8 cellular contexts compared by ENCODE assay signal in the genomic region with DNA sequence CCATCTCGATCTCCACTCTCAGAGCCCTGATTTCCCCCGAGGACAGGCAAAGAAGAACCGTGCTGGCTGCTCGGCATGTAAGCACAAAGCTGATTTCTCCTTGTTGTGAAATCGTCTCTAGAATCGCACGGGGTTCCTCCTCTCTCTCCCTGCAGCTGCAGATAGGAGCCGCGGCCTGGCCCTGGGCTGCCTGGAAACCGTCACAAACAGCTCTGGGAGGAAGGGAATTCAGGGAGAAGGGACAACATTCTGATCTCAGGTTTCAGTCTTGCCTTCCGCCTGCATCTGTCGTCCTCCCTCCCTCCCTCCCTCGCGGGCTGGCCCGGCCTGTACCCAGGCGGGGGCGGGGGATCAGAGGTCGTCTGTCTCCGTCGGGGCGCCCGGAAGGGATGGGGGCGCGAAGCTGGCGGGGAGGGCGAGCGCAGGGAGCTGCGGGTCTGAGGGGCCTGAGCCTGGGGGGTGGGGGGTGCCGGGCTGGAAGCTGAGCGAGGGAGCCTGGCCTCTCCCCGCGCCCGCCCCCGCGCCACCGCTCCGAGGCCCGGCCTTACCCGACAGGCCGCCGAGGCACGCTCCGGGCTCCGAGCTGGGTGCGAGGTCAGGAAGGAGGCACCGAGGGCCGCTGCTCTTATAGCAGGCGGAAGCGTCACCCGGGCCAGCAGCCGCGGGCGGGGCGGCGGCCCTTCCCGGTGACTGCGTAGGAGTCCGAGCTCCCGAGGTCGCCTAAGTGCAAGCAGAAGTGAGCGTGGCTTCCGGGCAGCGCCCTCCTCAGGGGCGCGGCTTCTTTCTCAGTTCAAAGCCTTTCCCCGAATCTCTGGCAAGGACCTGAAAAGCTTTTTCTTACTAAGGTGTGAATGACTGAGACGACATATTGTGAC. TPM values are rescaled to one million over a fixed set of nuclear protein-coding genes. Genes with fewer than 3 reads are reported as not detected.
DNase-seq lines count a peak whose midpoint lies in the region; ATAC-seq and FAIRE-seq lines count a peak whose summit lies in the region.

A gene (minus strand): TSS at position 600 of the 875 bp plus-strand sequence. CDS start 1,277 bp downstream, outside the sequence.

- H3K27ac Mint-ChIP-seq in activated CD4-positive, alpha-beta T cell treated with anti-CD3 and anti-CD28 coated beads, Interleukin-2, amount 10 ng/mL, durations not matched to agents 24 days and 14 days: peak within 1 kb of the TSS; percentile 88

- intact Hi-C loops in activated CD4-positive, alpha-beta T cell treated with anti-CD3 and anti-CD28 coated beads, Interleukin-2, amount 10 ng/mL, durations not matched to agents 24 days and 14 days (cut with micrococcal nuclease): loop anchor here (1.0 to 5.0 kb wide), 5 partner anchors 13 to 226 kb away; a partner anchor contains a TSS

- DNase-seq in NCI-H510A treated with DMSO at 0.1 percent for 48 hours (lab: John Stamatoyannopoulos, UW) (peak; percentile 78), cortex of kidney (lab: John Stamatoyannopoulos, UW) (peak; percentile 66), GM19239 (ENCODE audit: insufficient read length, low spot score) (no peak)
- peak; percentile 94 for DNase-seq in activated CD4-positive, alpha-beta T cell treated with anti-CD3 and anti-CD28 coated beads, Interleukin-2, amount 10 ng/mL, durations not matched to agents 24 days and 14 days
- DNase-seq in stimulated activated CD4-positive, alpha-beta T cell treated with anti-CD3 and anti-CD28 coated beads, Interleukin-1b, Interleukin-23, amount 100 ng/mL, for 1 hour (ENCODE audit: low read depth in 2 of 2): peak; percentile 26 to 43

- H3K36me3 Mint-ChIP-seq in activated CD4-positive, alpha-beta T cell treated with anti-CD3 and anti-CD28 coated beads, Interleukin-2, amount 10 ng/mL, durations not matched to agents 24 days and 14 days (ENCODE audit: low read depth): peaks cover 32% of the 10 kb centered on the region

- no peaks in the 10 kb centered on the region for H3K9me3 Mint-ChIP-seq in activated CD4-positive, alpha-beta T cell treated with anti-CD3 and anti-CD28 coated beads, Interleukin-2, amount 10 ng/mL, durations not matched to agents 24 days and 14 days

- peak within 1 kb of the TSS; percentile 91 for H3K4me3 Mint-ChIP-seq in activated CD4-positive, alpha-beta T cell treated with anti-CD3 and anti-CD28 coated beads, Interleukin-2, amount 10 ng/mL, durations not matched to agents 24 days and 14 days

- ATAC-seq in GM18498 (IDR thresholded peaks at IDR 0.05; ENCODE audit: unreplicated experiment) (peak; percentile 69), HG03045 (IDR thresholded peaks at IDR 0.05; ENCODE audit: unreplicated experiment) (peak; percentile 80)

- peaks cover 57% of the 10 kb centered on the region for H3K4me1 Mint-ChIP-seq in activated CD4-positive, alpha-beta T cell treated with anti-CD3 and anti-CD28 coated beads, Interleukin-2, amount 10 ng/mL, durations not matched to agents 24 days and 14 days

- H3K27me3 ChIP-seq in layer of hippocampus (ENCODE audit: control insufficient read depth, insufficient read depth, low read length): no peaks in the 10 kb centered on the region

- no peaks in the 10 kb centered on the region for H3K27me3 Mint-ChIP-seq in activated CD4-positive, alpha-beta T cell treated with anti-CD3 and anti-CD28 coated beads, Interleukin-2, amount 10 ng/mL, durations not matched to agents 24 days and 14 days

- peak within 1 kb of the TSS; percentile 85 for H3K27ac ChIP-seq in layer of hippocampus (ENCODE audit: low read depth, low read length)

- FAIRE-seq in GM19239 (lab: Jason Lieb, UNC): no peak

RNA-seq across cellular contexts. Expression of the gene that starts here (rescaled TPM):
- 76.1 and 79.9 TPM in 2 replicates for total RNA-seq in activated CD4-positive, alpha-beta T cell treated with anti-CD3 and anti-CD28 coated beads, Interleukin-2, amount 10 ng/mL, durations not matched to agents 24 days and 14 days
